Comparison of ENCODE assay signal across 11 cellular contexts in genomic region chr4:168409089-168409801, GRCh38.
DNase-seq lines count a peak whose midpoint lies in the region; ATAC-seq and TF ChIP-seq lines count a peak whose summit lies in the region.
"Had no signal": no experiment of that assay in that cellular context is flagged by ENCODE, and none has a peak within 500 bp of the region (broad histone marks: within the 10 kb centered on the region; RNA-seq: fewer than 3 reads in every experiment).

No MANE protein-coding gene starts in this region.

- no peaks in the 10 kb centered on the region for H3K27me3 Mint-ChIP-seq in HFFc6 (ENCODE audit: insufficient read depth)
- no peaks in the 10 kb centered on the region for H3K27me3 Mint-ChIP-seq in activated naive CD4-positive, alpha-beta T cell treated with anti-CD3 and anti-CD28 coated beads, Interleukin-2, amount 10 ng/mL, durations not matched to agents 7 days and 5 days

- TF ChIP-seq CTCF in HFFc6 (IDR thresholded peaks at IDR 0.05), result no peak
- TF ChIP-seq CTCF in body of pancreas (IDR thresholded peaks at IDR 0.05), result no peak
- no peak for TF ChIP-seq CTCF in left ventricle myocardium inferior (IDR thresholded peaks at IDR 0.05; ENCODE audit: borderline replicate concordance)

- no peak overlapping the region for H3K27ac ChIP-seq in body of pancreas
- peak overlapping the region; percentile 92 for H3K27ac ChIP-seq in left ventricle myocardium inferior (replicated peaks)
- peak overlapping the region; percentile 78 for H3K27ac ChIP-seq in skeletal muscle tissue (ENCODE audit: low read depth, low read length)
- H3K27ac ChIP-seq: coronary artery, neutrophil had no signal

- CTCF ChIA-PET in activated naive CD4-positive, alpha-beta T cell treated with anti-CD3 and anti-CD28 coated beads, Interleukin-2, amount 10 ng/mL, durations not matched to agents 7 days and 5 days (lab: Charles Lee), result interaction anchor here (1.5 kb wide), 1 partner anchor 19 kb away, joined by 4 read pairs; no protein-coding TSS in a partner anchor

- H3K36me3 ChIP-seq in body of pancreas (replicated peaks in 1 of 2; ENCODE audit: insufficient read depth in 1 of 2, low read depth in 2 of 2) (peaks cover 0 to 1% of the 10 kb centered on the region in 2 donors), left ventricle myocardium inferior (peaks cover 17% of the 10 kb centered on the region), skeletal muscle tissue (ENCODE audit: control insufficient read depth in 3 of 3, insufficient read depth in 3 of 3, low read length in 3 of 3) (peaks cover 0 to 4% (median 0%) of the 10 kb centered on the region in 3 donors)

- peaks cover 20% of the 10 kb centered on the region; the same call in 1 of the 2 replicates for H3K36me3 Mint-ChIP-seq in HFFc6 (ENCODE audit: low read depth)
- H3K36me3 Mint-ChIP-seq in activated naive CD4-positive, alpha-beta T cell treated with anti-CD3 and anti-CD28 coated beads, Interleukin-2, amount 10 ng/mL, durations not matched to agents 7 days and 5 days, result peaks cover 33% of the 10 kb centered on the region

- peak overlapping the region in 2 of 3 donors; percentile 26 to 36 for H3K9ac ChIP-seq in skeletal muscle tissue (ENCODE audit: low read depth in 1 of 3, low read length in 3 of 3)

- TF ChIP-seq POLR2A in body of pancreas (IDR thresholded peaks at IDR 0.05), result no peak

- intact Hi-C loops in body of pancreas (cut with DNase I) (no loop called here), left ventricle myocardium inferior (cut with micrococcal nuclease) (no loop called here)

- peak; percentile 65 for DNase-seq in HFFc6
- no peak for DNase-seq in body of pancreas
- no peak for DNase-seq in left ventricle myocardium inferior
- DNase-seq in NCI-H1417 (lab: John Stamatoyannopoulos, UW), result no peak
- DNase-seq in NCI-H2171 (lab: John Stamatoyannopoulos, UW), result no peak
- DNase-seq in activated naive CD4-positive, alpha-beta T cell treated with anti-CD3 and anti-CD28 coated beads, Interleukin-2, amount 10 ng/mL, durations not matched to agents 7 days and 5 days, result no peak
- DNase-seq in NCI-H1436 treated with DMSO at 0.1 percent for 48 hours (lab: John Stamatoyannopoulos, UW), result no peak
- DNase-seq: activated T-cell treated with anti-CD3 and anti-CD28 coated beads, Interleukin-2, amount 50 U/mL, for 4 hours had no signal

- peaks cover 34% of the 10 kb centered on the region for H3K4me1 Mint-ChIP-seq in HFFc6 (ENCODE audit: low read depth)
- H3K4me1 Mint-ChIP-seq in activated naive CD4-positive, alpha-beta T cell treated with anti-CD3 and anti-CD28 coated beads, Interleukin-2, amount 10 ng/mL, durations not matched to agents 7 days and 5 days, result peaks cover 2% of the 10 kb centered on the region

- H3K4me3 Mint-ChIP-seq in HFFc6, result peak overlapping the region; percentile 69
- no peak overlapping the region for H3K4me3 Mint-ChIP-seq in activated naive CD4-positive, alpha-beta T cell treated with anti-CD3 and anti-CD28 coated beads, Interleukin-2, amount 10 ng/mL, durations not matched to agents 7 days and 5 days
- H3K4me3 Mint-ChIP-seq: activated T-cell treated with anti-CD3 and anti-CD28 coated beads, Interleukin-2, amount 50 U/mL, for 4 hours had no signal

- H3K4me1 ChIP-seq in body of pancreas (no peaks in the 10 kb centered on the region), left ventricle myocardium inferior (peaks cover 51% of the 10 kb centered on the region), skeletal muscle tissue (ENCODE audit: control insufficient read depth in 3 of 3, insufficient read depth in 3 of 3, low read length in 3 of 3) (peaks cover 16 to 28% (median 18%) of the 10 kb centered on the region in 3 donors)

- H3K4me3 ChIP-seq in body of pancreas (no peak overlapping the region), left ventricle myocardium inferior (peak overlapping the region; percentile 29), skeletal muscle tissue (ENCODE audit: low read length in 3 of 3) (peak overlapping the region in 2 of 3 donors; percentile 37 to 40)

- ATAC-seq in body of pancreas, result peak; percentile 24
- ATAC-seq: activated T-cell treated with anti-CD3 and anti-CD28 coated beads, Interleukin-2, amount 50 U/mL, for 4 hours had no signal

- H3K27ac Mint-ChIP-seq in HFFc6, result peak overlapping the region; percentile 94
- H3K27ac Mint-ChIP-seq in activated naive CD4-positive, alpha-beta T cell treated with anti-CD3 and anti-CD28 coated beads, Interleukin-2, amount 10 ng/mL, durations not matched to agents 7 days and 5 days, result no peak overlapping the region

- H3K9me3 ChIP-seq in body of pancreas, result no peaks in the 10 kb centered on the region
- no peaks in the 10 kb centered on the region for H3K9me3 ChIP-seq in left ventricle myocardium inferior (replicated peaks)
- H3K9me3 ChIP-seq in skeletal muscle tissue (ENCODE audit: control insufficient read depth in 3 of 3, low read length in 3 of 3), result no peaks in the 10 kb centered on the region
- H3K9me3 ChIP-seq: neutrophil had no signal

- H3K9me3 Mint-ChIP-seq in HFFc6, result no peaks in the 10 kb centered on the region
- H3K9me3 Mint-ChIP-seq in activated naive CD4-positive, alpha-beta T cell treated with anti-CD3 and anti-CD28 coated beads, Interleukin-2, amount 10 ng/mL, durations not matched to agents 7 days and 5 days, result no peaks in the 10 kb centered on the region
- H3K9me3 Mint-ChIP-seq: activated T-cell treated with anti-CD3 and anti-CD28 coated beads, Interleukin-2, amount 50 U/mL, for 4 hours had no signal

- H3K27me3 ChIP-seq in body of pancreas (no peaks in the 10 kb centered on the region), left ventricle myocardium inferior (ENCODE audit: low read depth) (no peaks in the 10 kb centered on the region), skeletal muscle tissue (ENCODE audit: control insufficient read depth in 3 of 3, insufficient read depth in 3 of 3, low read length in 3 of 3) (no peaks in the 10 kb centered on the region)
- H3K27me3 ChIP-seq: neutrophil had no signal

- WGBS in body of pancreas, 2 donors, result 79 to 84% methylated on average over 3 of the region's 3 CpGs

Comparison
In these comparisons a context has a peak if more than half of its experiments do, and no peak if none do; other contexts are left out.
1. H3K27ac ChIP-seq: peak in left ventricle myocardium inferior (single experiment) and skeletal muscle tissue (single experiment); none in body of pancreas (0 of 4).
2. H3K4me3 ChIP-seq: peak in left ventricle myocardium inferior (single experiment) and skeletal muscle tissue (2 of 3); none in body of pancreas (0 of 2).